ENCODE assay signal across 15 cellular contexts in the genomic region with DNA sequence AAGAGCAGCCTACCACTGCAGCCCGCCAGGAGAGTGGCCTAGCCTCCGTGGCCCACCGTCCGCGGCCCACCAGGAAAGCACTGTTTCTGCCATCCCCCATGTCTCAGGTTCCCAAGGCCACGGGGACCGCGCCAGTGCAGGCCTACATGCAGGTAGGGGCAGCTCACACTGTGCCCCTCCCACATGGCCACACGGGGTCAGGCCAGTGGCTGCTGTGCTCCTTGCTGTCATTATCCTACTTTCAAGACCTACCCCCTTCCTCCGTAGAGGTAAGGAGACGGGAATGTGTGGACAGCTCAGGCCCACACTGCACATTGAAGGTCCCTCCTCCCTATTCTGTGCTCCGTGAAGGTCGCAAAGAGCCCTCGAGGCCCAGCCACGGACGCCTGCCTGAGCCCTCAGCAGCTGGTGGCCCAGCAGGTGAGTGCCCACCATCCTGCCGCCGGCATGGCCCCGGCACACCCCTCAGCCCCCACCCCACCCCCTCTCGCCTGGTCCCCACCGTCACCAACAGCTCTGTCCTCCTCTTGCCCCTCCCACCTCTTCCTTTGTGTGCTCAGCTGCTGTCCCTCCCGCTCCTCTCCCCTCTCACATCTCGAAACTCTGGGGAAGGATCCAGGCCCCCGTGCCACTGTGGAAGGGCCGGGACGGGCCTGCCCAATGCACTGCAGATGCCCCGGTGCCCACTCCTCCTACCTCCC. TPM values are rescaled to one million over a fixed set of nuclear protein-coding genes. Genes with fewer than 3 reads are reported as not detected.
DNase-seq lines count a peak whose midpoint lies in the region; ATAC-seq and TF ChIP-seq lines count a peak whose summit lies in the region.
"Had no signal": no experiment of that assay in that cellular context is flagged by ENCODE, and none has a peak within 500 bp of the region (broad histone marks: within the 10 kb centered on the region; RNA-seq: fewer than 3 reads in every experiment).

No MANE protein-coding gene starts in this region.

- 81 to 85% methylated on average over 27 of the region's 27 CpGs for WGBS in testis, 2 donors

- no peaks in the 10 kb centered on the region for H3K4me1 Mint-ChIP-seq in glutamatergic neuron (ENCODE audit: low read depth, unreplicated experiment)

- H3K36me3 ChIP-seq in upper lobe of right lung (peaks cover 7% of the 10 kb centered on the region), testis (ENCODE audit: low read depth, missing control alignments) (no peaks in the 10 kb centered on the region)

- intact Hi-C loops in Right ventricle myocardium inferior (cut with DNase I) (no loop called here), left ventricle myocardium superior (cut with micrococcal nuclease) (no loop called here), upper lobe of right lung (cut with DNase I) (no loop called here), testis (cut with DNase I; ENCODE audit: low total_unique reads) (no loop called here)

- H3K9me3 Mint-ChIP-seq in glutamatergic neuron (ENCODE audit: unreplicated experiment), result peaks cover 15% of the 10 kb centered on the region

- no peak for TF ChIP-seq CTCF in glutamatergic neuron (IDR thresholded peaks at IDR 0.05; ENCODE audit: partially characterized antibody, unreplicated experiment)
- TF ChIP-seq CTCF in upper lobe of right lung (IDR thresholded peaks at IDR 0.05), result no peak
- TF ChIP-seq CTCF in testis (IDR thresholded peaks at IDR 0.05), result no peak

- no peaks in the 10 kb centered on the region for H3K9me3 ChIP-seq in upper lobe of right lung
- no peaks in the 10 kb centered on the region for H3K9me3 ChIP-seq in testis
- H3K9me3 ChIP-seq: esophagus squamous epithelium, transverse colon had no signal

- H3K4me1 ChIP-seq in upper lobe of right lung (no peaks in the 10 kb centered on the region), testis (no peaks in the 10 kb centered on the region)
- H3K4me1 ChIP-seq: esophagus squamous epithelium, transverse colon had no signal

- H3K27me3 ChIP-seq in upper lobe of right lung (no peaks in the 10 kb centered on the region), testis (no peaks in the 10 kb centered on the region)
- H3K27me3 ChIP-seq: esophagus squamous epithelium, transverse colon had no signal

- TF ChIP-seq POLR2A in testis (IDR thresholded peaks at IDR 0.05), result no peak

- DNase-seq in Right ventricle myocardium inferior (ENCODE audit: missing footprints) (no peak), left ventricle myocardium superior (no peak), NCI-H510A treated with DMSO at 0.1 percent for 48 hours (lab: John Stamatoyannopoulos, UW) (peak; percentile 89), glutamatergic neuron (peak; percentile 43), upper lobe of right lung (peak; percentile 49), AG08395 (ENCODE audit: low spot score) (no peak), testis (no peak)
- DNase-seq: activated CD4-positive, alpha-beta T cell treated with anti-CD3 and anti-CD28 coated beads, Interleukin-2, amount 50 U/mL, for 4 hours; activated naive CD4-positive, alpha-beta T cell treated with anti-CD3 and anti-CD28 coated beads for 36 hours; esophagus squamous epithelium; naive B cell; T-helper 1 cell; transverse colon had no signal

- H3K27ac Mint-ChIP-seq in glutamatergic neuron (ENCODE audit: unreplicated experiment), result no peak overlapping the region
- H3K27ac Mint-ChIP-seq: activated naive CD4-positive, alpha-beta T cell treated with anti-CD3 and anti-CD28 coated beads for 36 hours had no signal

- H3K4me3 ChIP-seq in upper lobe of right lung, result no peak overlapping the region
- H3K4me3 ChIP-seq in testis, result no peak overlapping the region
- H3K4me3 ChIP-seq: esophagus squamous epithelium, skin epidermis, transverse colon had no signal

- H3K27ac ChIP-seq in upper lobe of right lung (no peak overlapping the region), testis (no peak overlapping the region)
- H3K27ac ChIP-seq: esophagus squamous epithelium, skin epidermis, transverse colon had no signal

- peaks cover 7% of the 10 kb centered on the region for H3K27me3 Mint-ChIP-seq in glutamatergic neuron (ENCODE audit: unreplicated experiment)
- H3K27me3 Mint-ChIP-seq: naive B cell had no signal

- ATAC-seq in Right ventricle myocardium inferior (peak; percentile 24), left ventricle myocardium superior (no peak), upper lobe of right lung (peak; percentile 19)
- ATAC-seq in activated CD4-positive, CD25-positive, alpha-beta regulatory T cell treated with anti-CD3 and anti-CD28 coated beads, Interleukin-2, amount 50 U/mL, for 24 hours, result no peak

- peaks cover 20% of the 10 kb centered on the region for H3K36me3 Mint-ChIP-seq in glutamatergic neuron (ENCODE audit: unreplicated experiment)
- H3K36me3 Mint-ChIP-seq: naive B cell had no signal

- no peak overlapping the region for H3K4me3 Mint-ChIP-seq in glutamatergic neuron (ENCODE audit: unreplicated experiment)
- H3K4me3 Mint-ChIP-seq: activated naive CD4-positive, alpha-beta T cell treated with anti-CD3 and anti-CD28 coated beads for 36 hours; naive B cell had no signal

RNA-seq across cellular contexts. Expression of a gene that starts 10.0 kb away (rescaled TPM):
- total RNA-seq in Right ventricle myocardium inferior (10.4 TPM), left ventricle myocardium superior (8.6 TPM), glutamatergic neuron (ENCODE audit: unreplicated experiment) (24.9 TPM), upper lobe of right lung (16.2 TPM), testis (10 to 100 TPM; 29.0 to 32.8 TPM)
- 18.8 TPM for polyA plus RNA-seq in testis (ENCODE audit: insufficient read depth, low read depth, low replicate concordance)

RNA-seq across cellular contexts. Expression of a gene that starts 10.2 kb away (rescaled TPM):
- 9.2 TPM for total RNA-seq in Right ventricle myocardium inferior
- 12.1 TPM for total RNA-seq in left ventricle myocardium superior
- 17.8 TPM for total RNA-seq in glutamatergic neuron (ENCODE audit: unreplicated experiment)
- total RNA-seq in upper lobe of right lung, result 16.5 TPM
- 10 to 100 TPM; 64.4 to 65.2 TPM for total RNA-seq in testis
- polyA plus RNA-seq in testis (ENCODE audit: insufficient read depth, low read depth, low replicate concordance), result 67.2 TPM

Comparison
In these comparisons a context has a peak if more than half of its experiments do, and no peak if none do; other contexts are left out.
1. ATAC-seq: peak in Right ventricle myocardium inferior (single experiment) and upper lobe of right lung (single experiment); none in left ventricle myocardium superior (single experiment) and activated CD4-positive, CD25-positive, alpha-beta regulatory T cell treated with anti-CD3 and anti-CD28 coated beads, Interleukin-2, amount 50 U/mL, for 24 hours (0 of 2).
2. DNase-seq: peak in NCI-H510A treated with DMSO at 0.1 percent for 48 hours (single experiment), glutamatergic neuron (single experiment) and upper lobe of right lung (single experiment); none in Right ventricle myocardium inferior (single experiment), left ventricle myocardium superior (single experiment), AG08395 (single experiment) and testis (single experiment).